ENCODE assay signal across 8 cellular contexts in the genomic region with DNA sequence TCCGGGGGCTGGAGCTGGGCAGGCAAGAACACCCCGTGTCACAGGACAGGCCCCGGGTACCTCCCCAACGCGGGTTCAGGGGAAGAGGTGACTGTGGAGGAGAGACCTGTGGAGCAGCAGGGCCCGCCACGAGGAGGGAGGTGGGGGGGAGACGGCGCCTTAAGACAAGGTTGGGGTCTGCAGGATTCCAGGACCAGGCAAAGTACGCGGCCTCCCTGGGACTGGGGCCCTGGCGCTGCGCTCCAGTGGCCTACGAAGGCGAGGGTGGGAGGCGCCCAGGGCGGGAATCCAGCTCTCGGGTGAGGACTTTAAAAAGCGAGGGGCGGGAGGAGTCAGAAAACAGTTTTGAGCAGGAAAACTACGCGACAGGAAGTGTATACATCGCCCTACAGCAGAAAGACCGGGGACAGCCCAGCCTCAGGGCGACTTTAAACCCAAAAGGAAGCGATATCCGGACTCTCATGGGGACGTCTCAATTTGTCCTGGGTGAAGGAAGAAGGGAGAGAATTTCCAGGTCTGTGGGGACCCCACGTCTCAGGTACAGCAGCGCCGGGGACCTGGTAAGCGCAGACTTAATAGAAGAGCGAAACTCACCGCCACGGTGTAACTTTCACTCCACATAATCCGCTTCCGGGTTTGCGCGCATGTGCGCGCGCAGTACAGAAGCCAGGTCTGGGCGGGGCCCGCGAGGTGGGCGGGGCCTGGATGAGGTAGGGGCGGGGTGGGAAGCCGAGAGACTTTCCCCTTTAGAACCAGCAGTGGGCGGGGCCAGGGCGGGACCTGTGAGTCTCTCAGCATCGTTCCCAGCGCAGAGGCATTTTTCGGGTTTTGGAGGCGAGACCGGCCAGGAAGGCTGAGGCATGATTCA. TPM values are rescaled to one million over a fixed set of nuclear protein-coding genes. Genes with fewer than 3 reads are reported as not detected.
DNase-seq lines count a peak whose midpoint lies in the region; ATAC-seq and TF ChIP-seq lines count a peak whose summit lies in the region.

A gene (minus strand): TSS at position 638 of the 868 bp plus-strand sequence.

- H3K9me3 ChIP-seq in liver (ENCODE audit: control insufficient read depth in 4 of 4, low read length in 3 of 4): peaks cover 7 to 27% (median 13%) of the 10 kb centered on the region in 4 donors

- H3K4me1 ChIP-seq in liver (ENCODE audit: control insufficient read depth in 4 of 4, insufficient read depth in 4 of 4, low read length in 3 of 4): peaks cover 0 to 6% (median 1%) of the 10 kb centered on the region in 4 donors

- no peak for TF ChIP-seq RAD21 in liver (IDR thresholded peaks at IDR 0.05)

- peak; percentile 98 for DNase-seq in AG08396 (ENCODE audit: low spot score)
- DNase-seq in NCI-H69 (lab: John Stamatoyannopoulos, UW): peak; percentile 98
- peak; percentile 95 for DNase-seq in activated CD4-positive, alpha-beta T cell treated with anti-CD3 and anti-CD28 coated beads, Interleukin-2, amount 50 U/mL, for 4 hours
- DNase-seq in dermis microvascular lymphatic vessel endothelial cell (ENCODE audit: low read depth in 2 of 2): peak; percentile 82 to 94
- peak; percentile 91 for DNase-seq in stimulated activated CD4-positive, alpha-beta T cell treated with anti-CD3 and anti-CD28 coated beads, Interleukin-4, amount 100 ng/mL, for 1 hour

- peak within 1 kb of the TSS; percentile 79 to 86 (median 81) for H3K4me3 ChIP-seq in liver (ENCODE audit: low read depth in 1 of 3, low read length in 3 of 3)

- TF ChIP-seq CTCF in liver (IDR thresholded peaks at IDR 0.05; ENCODE audit: low read depth, low read length, missing input control): no peak

- peak within 1 kb of the TSS in 1 of 2 donors; percentile 59 for H3K9ac ChIP-seq in liver (ENCODE audit: low read depth in 1 of 2, low read length in 2 of 2)

- 2% methylated on average over 55 of the region's 55 CpGs for WGBS in liver

- peak within 1 kb of the TSS; percentile 79 to 86 for H3K27ac ChIP-seq in liver (ENCODE audit: low read depth in 1 of 2, low read length in 2 of 2)

- ATAC-seq in GM19035 (IDR thresholded peaks at IDR 0.05; ENCODE audit: unreplicated experiment) (peak; percentile 89), HG03378 (IDR thresholded peaks at IDR 0.05; ENCODE audit: unreplicated experiment) (peak; percentile 80)

- no peaks in the 10 kb centered on the region for H3K36me3 ChIP-seq in liver (ENCODE audit: control insufficient read depth in 4 of 4, insufficient read depth in 3 of 4, low read depth in 1 of 4, low read length in 3 of 4)

- no peaks in the 10 kb centered on the region for H3K27me3 ChIP-seq in liver (ENCODE audit: control insufficient read depth in 4 of 4, insufficient read depth in 4 of 4, low read length in 3 of 4)

TF ChIP-seq in liver, 16 proteins besides CTCF, POLR2A, EP300 and RAD21:
- TF ChIP-seq, protein P1, sequence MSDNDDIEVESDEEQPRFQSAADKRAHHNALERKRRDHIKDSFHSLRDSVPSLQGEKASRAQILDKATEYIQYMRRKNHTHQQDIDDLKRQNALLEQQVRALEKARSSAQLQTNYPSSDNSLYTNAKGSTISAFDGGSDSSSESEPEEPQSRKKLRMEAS (IDR thresholded peaks at IDR 0.05): no peak
- TF ChIP-seq GABPA (IDR thresholded peaks at IDR 0.05 in 1 of 2, conservative IDR thresholded peaks at IDR 0.05 in 1 of 2) (peak in 1 of 2 donors; percentile 82), SP1 (IDR thresholded peaks at IDR 0.05) (peak; percentile 28)

RNA-seq across cellular contexts. Expression of the gene that starts here (rescaled TPM):
- total RNA-seq in dermis microvascular lymphatic vessel endothelial cell (23.9 and 30.3 TPM in 2 replicates), liver (10 to 100 TPM in 1 of 2 donors, 1 to 10 TPM in 1; 8.2 to 19.8 TPM)
- 1 to 10 TPM; 2.7 to 3.6 TPM for polyA plus RNA-seq in liver

Comparison
In these comparisons a context has a peak if more than half of its experiments do, and no peak if none do; other contexts are left out.
1. Peak in every context shown above with its lines: DNase-seq, ATAC-seq, H3K4me3 ChIP-seq and H3K27ac ChIP-seq.